Comparison of ENCODE assay signal across 11 cellular contexts in genomic region chrX:1026263-1027015, GRCh38.
DNase-seq lines count a peak whose midpoint lies in the region; ATAC-seq and TF ChIP-seq lines count a peak whose summit lies in the region.
"Had no signal": no experiment of that assay in that cellular context is flagged by ENCODE, and none has a peak within 500 bp of the region (broad histone marks: within the 10 kb centered on the region; RNA-seq: fewer than 3 reads in every experiment).

No MANE protein-coding gene starts in this region.

- POLR2A ChIA-PET in CD8-positive, alpha-beta memory T cell (lab: Charles Lee): no interaction called here

- peak overlapping the region in 1 of 8 donors; percentile 50 for H3K27ac Mint-ChIP-seq in CD8-positive, alpha-beta memory T cell
- no peak overlapping the region for H3K27ac Mint-ChIP-seq in activated T-helper 2 cell treated with anti-CD3 and anti-CD28 coated beads, Interferon-gamma antibody, Interleukin-2, Interleukin-4, amounts not matched to agents 10 μg/mL and 5 μg/mL and 100 μg/mL, durations not matched to agents 14 hours and 24 hours and 36 hours

- peaks cover 3% of the 10 kb centered on the region for H3K9me3 ChIP-seq in CD8-positive, alpha-beta memory T cell (ENCODE audit: low read length)
- H3K9me3 ChIP-seq in heart right ventricle: peaks cover 0 to 20% (median 2%) of the 10 kb centered on the region in 11 donors

- H3K4me3 Mint-ChIP-seq in CD8-positive, alpha-beta memory T cell: peak overlapping the region in 4 of 7 donors; percentile 41 to 75 (median 56)
- peak overlapping the region; percentile 47 for H3K4me3 Mint-ChIP-seq in activated T-helper 2 cell treated with anti-CD3 and anti-CD28 coated beads, Interferon-gamma antibody, Interleukin-2, Interleukin-4, amounts not matched to agents 10 μg/mL and 5 μg/mL and 100 μg/mL, durations not matched to agents 14 hours and 24 hours and 36 hours (ENCODE audit: low read depth)

- intact Hi-C loops in activated T-helper 2 cell treated with anti-CD3 and anti-CD28 coated beads, Interferon-gamma antibody, Interleukin-2, Interleukin-4, amounts not matched to agents 10 μg/mL and 5 μg/mL and 100 μg/mL, durations not matched to agents 14 hours and 24 hours and 36 hours (cut with micrococcal nuclease): no loop called here
- intact Hi-C loops in Right ventricle myocardium superior (cut with DNase I) (no loop called here), heart right ventricle (cut with DNase I) (no loop called here)

- no peaks in the 10 kb centered on the region for H3K36me3 ChIP-seq in CD8-positive, alpha-beta memory T cell (ENCODE audit: insufficient read depth, low read length)
- no peaks in the 10 kb centered on the region for H3K36me3 ChIP-seq in heart right ventricle

- H3K27me3 Mint-ChIP-seq in CD8-positive, alpha-beta memory T cell: peaks cover 9 to 20% of the 10 kb centered on the region in 2 donors
- H3K27me3 Mint-ChIP-seq in activated T-helper 2 cell treated with anti-CD3 and anti-CD28 coated beads, Interferon-gamma antibody, Interleukin-2, Interleukin-4, amounts not matched to agents 10 μg/mL and 5 μg/mL and 100 μg/mL, durations not matched to agents 14 hours and 24 hours and 36 hours (ENCODE audit: low read depth): no peaks in the 10 kb centered on the region

- 64 to 73% methylated on average over 13 of the region's 13 CpGs for WGBS in heart right ventricle, 2 donors

- peaks cover 0 to 8% (median 0%) of the 10 kb centered on the region in 3 donors for H3K36me3 Mint-ChIP-seq in CD8-positive, alpha-beta memory T cell
- no peaks in the 10 kb centered on the region for H3K36me3 Mint-ChIP-seq in activated T-helper 2 cell treated with anti-CD3 and anti-CD28 coated beads, Interferon-gamma antibody, Interleukin-2, Interleukin-4, amounts not matched to agents 10 μg/mL and 5 μg/mL and 100 μg/mL, durations not matched to agents 14 hours and 24 hours and 36 hours (ENCODE audit: low read depth)

- ATAC-seq in GM19438 (IDR thresholded peaks at IDR 0.05; ENCODE audit: low read depth, unreplicated experiment): peak; percentile 64
- no peak for ATAC-seq in Right ventricle myocardium superior (ENCODE audit: poor library complexity)
- no peak for ATAC-seq in heart right ventricle
- ATAC-seq: sciatic nerve had no signal

- DNase-seq in CD8-positive, alpha-beta memory T cell: peak in 1 of 5 donors; percentile 43
- peak; percentile 85 for DNase-seq in Jurkat, Clone E6-1 (ENCODE audit: low read depth, low spot score)
- DNase-seq in activated T-helper 2 cell treated with anti-CD3 and anti-CD28 coated beads, Interferon-gamma antibody, Interleukin-2, Interleukin-4, amounts not matched to agents 10 μg/mL and 5 μg/mL and 100 μg/mL, durations not matched to agents 14 hours and 24 hours and 36 hours (ENCODE audit: low spot score): no peak
- DNase-seq in HT-29 (ENCODE audit: low spot score) (no peak), Right ventricle myocardium superior (no peak), heart right ventricle (no peak)
- no peak for DNase-seq in activated CD8-positive, alpha-beta memory T cell treated with anti-CD3 and anti-CD28 coated beads, Interleukin-2, amount 50 U/mL, for 48 hours
- DNase-seq: NCI-H446 had no signal

- no peak overlapping the region for H3K4me3 ChIP-seq in CD8-positive, alpha-beta memory T cell (ENCODE audit: low read length)
- H3K4me3 ChIP-seq in Jurkat, Clone E6-1 (ENCODE audit: low read length): peak overlapping the region; percentile 47
- no peak overlapping the region for H3K4me3 ChIP-seq in heart right ventricle

- peaks cover 6% of the 10 kb centered on the region for H3K4me1 ChIP-seq in CD8-positive, alpha-beta memory T cell (ENCODE audit: insufficient read depth, low read length)
- H3K4me1 ChIP-seq in heart right ventricle: no peaks in the 10 kb centered on the region

- no peak for TF ChIP-seq CTCF in heart right ventricle (IDR thresholded peaks at IDR 0.05)

- H3K4me1 Mint-ChIP-seq in CD8-positive, alpha-beta memory T cell: peaks cover 11 to 18% (median 12%) of the 10 kb centered on the region in 3 donors
- H3K4me1 Mint-ChIP-seq in activated T-helper 2 cell treated with anti-CD3 and anti-CD28 coated beads, Interferon-gamma antibody, Interleukin-2, Interleukin-4, amounts not matched to agents 10 μg/mL and 5 μg/mL and 100 μg/mL, durations not matched to agents 14 hours and 24 hours and 36 hours (ENCODE audit: low read depth): peaks cover 12% of the 10 kb centered on the region

- no peaks in the 10 kb centered on the region for H3K27me3 ChIP-seq in CD8-positive, alpha-beta memory T cell (ENCODE audit: insufficient read depth, low read length, poor library complexity, severe bottlenecking)
- H3K27me3 ChIP-seq in heart right ventricle: no peaks in the 10 kb centered on the region

- CTCF ChIA-PET in CD8-positive, alpha-beta memory T cell (lab: Charles Lee): no interaction called here

- peaks cover 4 to 23% (median 11%) of the 10 kb centered on the region in 5 donors for H3K9me3 Mint-ChIP-seq in CD8-positive, alpha-beta memory T cell
- H3K9me3 Mint-ChIP-seq in activated T-helper 2 cell treated with anti-CD3 and anti-CD28 coated beads, Interferon-gamma antibody, Interleukin-2, Interleukin-4, amounts not matched to agents 10 μg/mL and 5 μg/mL and 100 μg/mL, durations not matched to agents 14 hours and 24 hours and 36 hours: peaks cover 6% of the 10 kb centered on the region

- no peak overlapping the region for H3K27ac ChIP-seq in CD8-positive, alpha-beta memory T cell (ENCODE audit: low read depth, low read length)
- no peak overlapping the region for H3K27ac ChIP-seq in heart right ventricle
- H3K27ac ChIP-seq: VCaP had no signal
